ENCODE assay signal across 8 cellular contexts in genomic region chr20:35284267-35284991, GRCh38. TPM values are rescaled to one million over a fixed set of nuclear protein-coding genes. Genes with fewer than 3 reads are reported as not detected.
DNase-seq lines count a peak whose midpoint lies in the region; ATAC-seq and TF ChIP-seq lines count a peak whose summit lies in the region.

TSS of gene EIF6 (minus strand) at chr20:35284772. CDS start at chr20:35284487, 285 bp downstream.

- peaks cover 22% of the 10 kb centered on the region for H3K4me1 Mint-ChIP-seq in activated naive CD8-positive, alpha-beta T cell treated with anti-CD3 and anti-CD28 coated beads for 36 hours

- peaks cover 31% of the 10 kb centered on the region for H3K36me3 Mint-ChIP-seq in activated naive CD8-positive, alpha-beta T cell treated with anti-CD3 and anti-CD28 coated beads for 36 hours

- peak within 1 kb of the TSS; percentile 89 for H3K4me3 Mint-ChIP-seq in activated naive CD8-positive, alpha-beta T cell treated with anti-CD3 and anti-CD28 coated beads for 36 hours

- H3K4me3 ChIP-seq in H7 (ENCODE audit: insufficient read depth, low read depth, low read length) (peak within 1 kb of the TSS; percentile 92), NB4 (ENCODE audit: low read depth, low read length) (peak within 1 kb of the TSS; percentile 83), ovary (peak within 1 kb of the TSS; percentile 78), thymus (ENCODE audit: low read length) (peak within 1 kb of the TSS; percentile 92)

- H3K36me3 ChIP-seq in H7 (replicated peaks; ENCODE audit: control insufficient read depth, insufficient read depth, low read length) (peaks cover 24% of the 10 kb centered on the region), ovary (no peaks in the 10 kb centered on the region), thymus (ENCODE audit: control insufficient read depth, insufficient read depth) (peaks cover 14% of the 10 kb centered on the region)

- no peaks in the 10 kb centered on the region for H3K27me3 ChIP-seq in H7 (ENCODE audit: control insufficient read depth, insufficient read depth, low read length)
- H3K27me3 ChIP-seq in ovary, result no peaks in the 10 kb centered on the region
- no peaks in the 10 kb centered on the region for H3K27me3 ChIP-seq in thymus (ENCODE audit: control insufficient read depth, insufficient read depth)

- no peak for TF ChIP-seq EP300 in ovary (IDR thresholded peaks at IDR 0.05)

- peak; percentile 85 for TF ChIP-seq POLR2A in NB4 (IDR thresholded peaks at IDR 0.05; ENCODE audit: extremely low read depth, insufficient read length)
- TF ChIP-seq POLR2A in ovary (IDR thresholded peaks at IDR 0.05), result no peak

- H3K27ac ChIP-seq in ovary (peak within 1 kb of the TSS; percentile 50 to 60), thymus (ENCODE audit: low read depth) (peak within 1 kb of the TSS; percentile 76)

- 1% methylated on average over 51 to 61 of the region's 61 CpGs for WGBS in ovary, 3 donors
- WGBS in thymus, result under 1% methylated on average over 61 of the region's 61 CpGs

- intact Hi-C loops in Right ventricle myocardium inferior (cut with DNase I), result no loop called here
- intact Hi-C loops in ovary (cut with DNase I), result no loop called here

- TF ChIP-seq CTCF in NB4 (IDR thresholded peaks at IDR 0.05; ENCODE audit: low read depth, low read length) (no peak), ovary (IDR thresholded peaks at IDR 0.05) (no peak)

- H3K9me3 Mint-ChIP-seq in activated naive CD8-positive, alpha-beta T cell treated with anti-CD3 and anti-CD28 coated beads for 36 hours, result no peaks in the 10 kb centered on the region

- H3K9me3 ChIP-seq in ovary (no peaks in the 10 kb centered on the region), thymus (ENCODE audit: control insufficient read depth) (no peaks in the 10 kb centered on the region)

- H3K27ac Mint-ChIP-seq in activated naive CD8-positive, alpha-beta T cell treated with anti-CD3 and anti-CD28 coated beads for 36 hours, result peak within 1 kb of the TSS; percentile 95

- ATAC-seq in Right ventricle myocardium inferior, result peak; percentile 90

- peak; percentile 89 for DNase-seq in Daoy (ENCODE audit: low read depth)
- DNase-seq in H7, result peak; percentile 98
- peak; percentile 93 for DNase-seq in NB4 (ENCODE audit: low read depth)
- DNase-seq in SKM-1 treated with dmso at 0.1 percent for 144 hours (lab: John Stamatoyannopoulos, UW; ENCODE audit: unreplicated experiment), result peak; percentile 86
- DNase-seq in activated naive CD8-positive, alpha-beta T cell treated with anti-CD3 and anti-CD28 coated beads for 36 hours, result peak; percentile 85
- DNase-seq in Right ventricle myocardium inferior (ENCODE audit: missing footprints), result peak; percentile 91
- DNase-seq in ovary, result peak; percentile 79 to 91 (median 82)

- peaks cover 6% of the 10 kb centered on the region for H3K4me1 ChIP-seq in ovary (ENCODE audit: insufficient read depth)
- peaks cover 10% of the 10 kb centered on the region for H3K4me1 ChIP-seq in thymus (ENCODE audit: control insufficient read depth, insufficient read depth, low read length)

- no peaks in the 10 kb centered on the region for H3K27me3 Mint-ChIP-seq in activated naive CD8-positive, alpha-beta T cell treated with anti-CD3 and anti-CD28 coated beads for 36 hours

RNA-seq across cellular contexts. Expression of gene EIF6, which starts in this region (rescaled TPM):
- 316 and 384 TPM in 2 replicates for total RNA-seq in Daoy (2014; rRNA removed; shearing (Covaris generic))
- total RNA-seq in H7 (2014; rRNA removed; shearing (Covaris generic)), result 212 and 246 TPM in 2 replicates
- total RNA-seq in activated naive CD8-positive, alpha-beta T cell treated with anti-CD3 and anti-CD28 coated beads for 36 hours, result 100 to 1,000 TPM; 172 to 179 TPM
- total RNA-seq in Right ventricle myocardium inferior, result 36.5 TPM
- total RNA-seq in ovary, result 10 to 100 TPM; 36.6 to 93.1 (median 69.8) TPM
- 10 to 100 TPM; 43.3 to 88.4 TPM for polyA plus RNA-seq in ovary
- polyA plus RNA-seq in thymus, result 88.6 TPM

Comparison
In these comparisons a context has a peak if more than half of its experiments do, and no peak if none do; other contexts are left out.
1. Peak in every context shown above with its lines: DNase-seq, ATAC-seq, H3K4me3 ChIP-seq and H3K27ac ChIP-seq.